26 cellular contexts compared by ENCODE assay signal in genomic region chr18:9568186-9568585, GRCh38.
"Had no signal": no experiment of that assay in that cellular context is flagged by ENCODE, and none has a peak within 500 bp of the region (broad histone marks: within the 10 kb centered on the region; RNA-seq: fewer than 3 reads in every experiment).

No MANE protein-coding gene starts in this region.

- H3K4me3 ChIP-seq: psoas muscle, right lobe of liver, sigmoid colon, stomach, thoracic aorta, thyroid gland, tibial nerve, upper lobe of left lung, vagina had no signal

- H3K4me1 ChIP-seq: parathyroid adenoma, psoas muscle, right lobe of liver had no signal

- ATAC-seq: natural killer cell treated with Interleukin-12 subunit alpha and Interleukin-12 subunit beta and Interleukin-15 and Interleukin-18, amount 100 ng/mL, for 72 hours; psoas muscle; right cardiac atrium; stimulated activated effector memory CD8-positive, alpha-beta T cell treated with anti-CD3 and anti-CD28 coated beads, Interleukin-12 subunit alpha, Interleukin-12 subunit beta, amount 100 ng/mL, for 72 hours; stimulated activated naive B cell treated with anti-CD40 and anti-IgM and Interleukin-4, amounts not matched to agents 10 μg/mL and 1 μg/mL and 100 μg/mL, for 72 hours had no signal

- DNase-seq: nephron progenitor cell; nucleus accumbens; posterior cingulate gyrus; psoas muscle; right cardiac atrium; right lobe of liver; sigmoid colon; small intestine; stimulated activated CD4-positive, alpha-beta T cell treated with anti-CD3 and anti-CD28 coated beads, Interleukin-15, amount 100 ng/mL, for 24 hours; stimulated activated CD4-positive, alpha-beta T cell treated with anti-CD3 and anti-CD28 coated beads, Interleukin-2, amount 100 ng/mL, for 24 hours; stimulated activated CD4-positive, alpha-beta T cell treated with anti-CD3 and anti-CD28 coated beads, Interleukin-2, amount 100 ng/mL, for 48 hours; stimulated activated CD4-positive, alpha-beta T cell treated with anti-CD3 and anti-CD28 coated beads, Interleukin-4, amount 100 ng/mL, for 24 hours; stimulated activated naive B cell treated with anti-CD40 and anti-IgM and Interleukin-4, amounts not matched to agents 10 μg/mL and 1 μg/mL and 100 μg/mL, for 72 hours; stimulated activated naive CD4-positive, alpha-beta T cell treated with Interleukin-2 at 50 U/mL for 16 hours; stomach; thyroid gland; trophoblast cell; upper lobe of left lung had no signal

- H3K79me2 ChIP-seq: parathyroid adenoma had no signal

- H3K27me3 ChIP-seq: neutrophil, right lobe of liver, sigmoid colon, stomach, thyroid gland, tibial nerve, upper lobe of left lung, vagina had no signal

- H3K27ac ChIP-seq: neutrophil, parathyroid adenoma, psoas muscle, right lobe of liver, sigmoid colon, stomach, thoracic aorta, thyroid gland, tibial nerve, upper lobe of left lung, vagina had no signal

- FAIRE-seq: small intestine, urothelium cell line had no signal

- H3K9me3 ChIP-seq: neutrophil, psoas muscle, right lobe of liver, sigmoid colon, stomach, thoracic aorta, thyroid gland, tibial nerve, upper lobe of left lung, vagina had no signal

- H3K9ac ChIP-seq: parathyroid adenoma had no signal

- H2AFZ ChIP-seq: parathyroid adenoma had no signal
